Comparison of ENCODE assay signal across 1 cellular context in the genomic region with DNA sequence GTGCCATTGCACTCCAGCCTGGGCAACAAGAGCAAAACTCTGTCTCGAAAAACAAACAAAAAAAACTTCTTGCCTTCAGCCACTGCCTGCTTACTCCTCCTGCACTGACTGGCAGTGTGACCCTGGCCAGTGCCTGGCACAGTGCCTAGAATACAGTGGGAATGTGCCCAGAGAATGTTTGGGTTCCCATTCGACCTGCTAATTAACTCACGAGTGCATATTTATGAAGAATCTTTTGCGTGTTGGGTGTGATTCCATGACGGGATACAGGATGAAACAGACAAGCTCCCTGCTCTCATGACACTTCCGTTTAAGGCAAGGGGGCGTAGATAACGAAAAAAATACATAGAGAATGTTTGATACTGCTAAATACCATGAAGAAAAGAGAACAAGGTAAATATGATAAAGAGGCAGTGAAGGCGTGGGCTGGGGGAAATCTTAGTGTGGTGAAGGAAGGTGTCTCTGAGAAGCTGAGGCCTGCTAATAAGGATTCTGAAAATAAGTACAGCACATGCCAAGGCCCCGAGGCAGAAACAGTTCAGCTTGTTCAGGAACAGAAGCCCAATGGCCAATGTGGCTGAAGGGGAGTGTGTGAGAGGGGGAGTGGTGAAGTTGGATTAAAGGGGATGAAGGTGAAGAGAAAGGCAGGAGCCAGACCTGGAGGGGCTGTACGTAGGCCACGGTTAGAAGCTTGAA.
TF ChIP-seq lines count a peak whose summit lies in the region.

No MANE protein-coding gene starts in this region.

TF ChIP-seq in SK-N-SH treated with all-trans-retinoic acid at 6 μM for 48 hours, 23 proteins besides CTCF, POLR2A, EP300 and RAD21 (continued from another document):
- TF ChIP-seq, protein P1, sequence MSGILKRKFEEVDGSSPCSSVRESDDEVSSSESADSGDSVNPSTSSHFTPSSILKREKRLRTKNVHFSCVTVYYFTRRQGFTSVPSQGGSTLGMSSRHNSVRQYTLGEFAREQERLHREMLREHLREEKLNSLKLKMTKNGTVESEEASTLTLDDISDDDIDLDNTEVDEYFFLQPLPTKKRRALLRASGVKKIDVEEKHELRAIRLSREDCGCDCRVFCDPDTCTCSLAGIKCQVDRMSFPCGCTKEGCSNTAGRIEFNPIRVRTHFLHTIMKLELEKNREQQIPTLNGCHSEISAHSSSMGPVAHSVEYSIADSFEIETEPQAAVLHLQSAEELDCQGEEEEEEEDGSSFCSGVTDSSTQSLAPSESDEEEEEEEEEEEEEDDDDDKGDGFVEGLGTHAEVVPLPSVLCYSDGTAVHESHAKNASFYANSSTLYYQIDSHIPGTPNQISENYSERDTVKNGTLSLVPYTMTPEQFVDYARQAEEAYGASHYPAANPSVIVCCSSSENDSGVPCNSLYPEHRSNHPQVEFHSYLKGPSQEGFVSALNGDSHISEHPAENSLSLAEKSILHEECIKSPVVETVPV (CRISPR knock-in tag; IDR thresholded peaks at IDR 0.05), result no peak
- TF ChIP-seq ESRRG (CRISPR knock-in tag; IDR thresholded peaks at IDR 0.05) (no peak), RARB (CRISPR knock-in tag; IDR thresholded peaks at IDR 0.05) (no peak), ZFP30 (CRISPR knock-in tag; IDR thresholded peaks at IDR 0.05) (no peak), ZNF565 (CRISPR knock-in tag; conservative IDR thresholded peaks at IDR 0.05; ENCODE audit: low read depth) (no peak), GLIS3 (CRISPR knock-in tag; IDR thresholded peaks at IDR 0.05) (no peak), TCF4 (CRISPR knock-in tag; IDR thresholded peaks at IDR 0.05; ENCODE audit: borderline replicate concordance) (no peak), ARNTL (CRISPR knock-in tag; IDR thresholded peaks at IDR 0.05; ENCODE audit: borderline replicate concordance, low read depth) (no peak)
- TF ChIP-seq, protein P2, sequence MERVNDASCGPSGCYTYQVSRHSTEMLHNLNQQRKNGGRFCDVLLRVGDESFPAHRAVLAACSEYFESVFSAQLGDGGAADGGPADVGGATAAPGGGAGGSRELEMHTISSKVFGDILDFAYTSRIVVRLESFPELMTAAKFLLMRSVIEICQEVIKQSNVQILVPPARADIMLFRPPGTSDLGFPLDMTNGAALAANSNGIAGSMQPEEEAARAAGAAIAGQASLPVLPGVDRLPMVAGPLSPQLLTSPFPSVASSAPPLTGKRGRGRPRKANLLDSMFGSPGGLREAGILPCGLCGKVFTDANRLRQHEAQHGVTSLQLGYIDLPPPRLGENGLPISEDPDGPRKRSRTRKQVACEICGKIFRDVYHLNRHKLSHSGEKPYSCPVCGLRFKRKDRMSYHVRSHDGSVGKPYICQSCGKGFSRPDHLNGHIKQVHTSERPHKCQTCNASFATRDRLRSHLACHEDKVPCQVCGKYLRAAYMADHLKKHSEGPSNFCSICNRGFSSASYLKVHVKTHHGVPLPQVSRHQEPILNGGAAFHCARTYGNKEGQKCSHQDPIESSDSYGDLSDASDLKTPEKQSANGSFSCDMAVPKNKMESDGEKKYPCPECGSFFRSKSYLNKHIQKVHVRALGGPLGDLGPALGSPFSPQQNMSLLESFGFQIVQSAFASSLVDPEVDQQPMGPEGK (CRISPR knock-in tag; IDR thresholded peaks at IDR 0.05; ENCODE audit: borderline replicate concordance), result no peak
